Comparison of ENCODE assay signal across 9 cellular contexts in genomic region chr3:133490468-133491351, GRCh38.
A peak's percentile ranks its signal among the peaks of the same experiment; 100 is the strongest.
DNase-seq lines count a peak whose midpoint lies in the region; ATAC-seq, FAIRE-seq and TF ChIP-seq lines count a peak whose summit lies in the region.
"Had no signal": no experiment of that assay in that cellular context is flagged by ENCODE, and none has a peak within 500 bp of the region (broad histone marks: within the 10 kb centered on the region; RNA-seq: fewer than 3 reads in every experiment).

No MANE protein-coding gene starts in this region.

- TF ChIP-seq POLR2A in H54 (IDR thresholded peaks at IDR 0.05; ENCODE audit: low read depth, low read length), result no peak

- no peaks in the 10 kb centered on the region for H3K27me3 ChIP-seq in WERI-Rb-1 (ENCODE audit: insufficient read depth, low read depth, severe bottlenecking)

- no peak for TF ChIP-seq CTCF in WERI-Rb-1 (IDR thresholded peaks at IDR 0.05; ENCODE audit: low read depth, low read length)

- peaks cover 10% of the 10 kb centered on the region for H3K9me3 ChIP-seq in WERI-Rb-1 (ENCODE audit: severe bottlenecking)

- no peak for FAIRE-seq in H54 (lab: Jason Lieb, UNC)
- FAIRE-seq: keratinocyte had no signal

- peak; percentile 62 for DNase-seq in activated T-cell treated with anti-CD3 and anti-CD28 coated beads for 4 hours
- DNase-seq in stimulated activated CD4-positive, alpha-beta T cell treated with anti-CD3 and anti-CD28 coated beads, TNF-alpha, amount 100 ng/mL, for 24 hours (ENCODE audit: low read depth in 3 of 3), result peak; percentile 33 to 72 (median 33)
- DNase-seq in SK-N-DZ (ENCODE audit: low spot score), result no peak
- DNase-seq in WERI-Rb-1, result no peak
- DNase-seq in H54 (ENCODE audit: insufficient read length, low spot score), result no peak
- no peak for DNase-seq in MV-4-11 (lab: John Stamatoyannopoulos, UW)

- H3K27ac ChIP-seq in WERI-Rb-1, result no peak overlapping the region

- ATAC-seq in GM19372 (IDR thresholded peaks at IDR 0.05; ENCODE audit: low read depth, unreplicated experiment) (peak; percentile 64), HG03354 (IDR thresholded peaks at IDR 0.05; ENCODE audit: poor library complexity, severe bottlenecking, unreplicated experiment) (peak; percentile 94)

- no peaks in the 10 kb centered on the region for H3K36me3 ChIP-seq in WERI-Rb-1

- no peak overlapping the region for H3K4me3 ChIP-seq in WERI-Rb-1 (ENCODE audit: low read depth, low read length)

Comparison
In these comparisons a context has a peak if more than half of its experiments do, and no peak if none do; other contexts are left out.
1. DNase-seq: peak in activated T-cell treated with anti-CD3 and anti-CD28 coated beads for 4 hours (single experiment) and stimulated activated CD4-positive, alpha-beta T cell treated with anti-CD3 and anti-CD28 coated beads, TNF-alpha, amount 100 ng/mL, for 24 hours (3 of 3); none in SK-N-DZ (single experiment), WERI-Rb-1 (single experiment), H54 (single experiment) and MV-4-11 (single experiment).